ENCODE assay signal across 1 cellular context in the genomic region with DNA sequence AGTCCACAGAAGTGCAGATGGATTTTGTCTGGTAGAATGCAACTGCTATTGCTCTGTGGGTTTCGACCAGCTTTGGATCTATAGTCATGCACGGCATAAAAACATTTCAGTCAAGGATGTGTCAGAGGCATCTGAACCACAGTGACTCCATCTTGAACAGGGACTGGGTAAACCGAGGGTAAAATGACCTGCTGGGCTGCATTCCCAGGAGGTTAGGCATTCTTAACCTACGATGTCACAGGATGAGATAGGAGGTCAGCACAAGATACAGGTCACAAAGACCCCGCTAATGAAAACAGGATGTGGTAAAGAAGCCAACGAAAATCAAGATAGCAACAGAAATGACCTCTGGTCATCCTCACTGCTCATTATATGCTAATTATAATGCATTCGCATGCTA.
A peak's percentile ranks its signal among the peaks of the same experiment; 100 is the strongest.
TF ChIP-seq lines count a peak whose summit lies in the region.

No MANE protein-coding gene starts in this region.

TF ChIP-seq in K562, 482 proteins besides CTCF, POLR2A, EP300 and RAD21 (continued from another document and continues in another):
- TF ChIP-seq, protein P1, sequence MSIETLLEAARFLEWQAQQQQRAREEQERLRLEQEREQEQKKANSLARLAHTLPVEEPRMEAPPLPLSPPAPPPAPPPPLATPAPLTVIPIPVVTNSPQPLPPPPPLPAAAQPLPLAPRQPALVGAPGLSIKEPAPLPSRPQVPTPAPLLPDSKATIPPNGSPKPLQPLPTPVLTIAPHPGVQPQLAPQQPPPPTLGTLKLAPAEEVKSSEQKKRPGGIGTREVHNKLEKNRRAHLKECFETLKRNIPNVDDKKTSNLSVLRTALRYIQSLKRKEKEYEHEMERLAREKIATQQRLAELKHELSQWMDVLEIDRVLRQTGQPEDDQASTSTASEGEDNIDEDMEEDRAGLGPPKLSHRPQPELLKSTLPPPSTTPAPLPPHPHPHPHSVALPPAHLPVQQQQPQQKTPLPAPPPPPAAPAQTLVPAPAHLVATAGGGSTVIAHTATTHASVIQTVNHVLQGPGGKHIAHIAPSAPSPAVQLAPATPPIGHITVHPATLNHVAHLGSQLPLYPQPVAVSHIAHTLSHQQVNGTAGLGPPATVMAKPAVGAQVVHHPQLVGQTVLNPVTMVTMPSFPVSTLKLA (conservative IDR thresholded peaks at IDR 0.05): no peak
- TF ChIP-seq NR2C1 (IDR thresholded peaks at IDR 0.05) (no peak), NR2C1 (tag; IDR thresholded peaks at IDR 0.05) (peak; percentile 36; the same call in 1 of the 2 replicates), ZNF253 (CRISPR knock-in tag; conservative IDR thresholded peaks at IDR 0.05) (peak; percentile 49; the same call in 1 of the 2 replicates), NCOA1 (IDR thresholded peaks at IDR 0.05; ENCODE audit: low read depth) (no peak), ZNF274 (IDR thresholded peaks at IDR 0.05; ENCODE audit: borderline replicate concordance, low read depth, low read length) (no peak), POLR3A (IDR thresholded peaks at IDR 0.05; ENCODE audit: borderline replicate concordance, extremely low read depth, insufficient read depth, insufficient read length) (no peak), CCNT2 (IDR thresholded peaks at IDR 0.05; ENCODE audit: borderline replicate concordance, extremely low read depth, insufficient read length, low read depth, low read length) (no peak), SRF (CRISPR knock-in tag; IDR thresholded peaks at IDR 0.05) (no peak), TBP (optimal IDR thresholded peaks at IDR 0.05; ENCODE audit: low read depth, low read length) (no peak), TOE1 (IDR thresholded peaks at IDR 0.05; ENCODE audit: borderline replicate concordance) (no peak), TOE1 (CRISPR knock-in tag; IDR thresholded peaks at IDR 0.05; ENCODE audit: borderline replicate concordance, low read depth) (no peak), LCOR (CRISPR knock-in tag; IDR thresholded peaks at IDR 0.05) (no peak), MCM7 (IDR thresholded peaks at IDR 0.05) (no peak), RFX5 (IDR thresholded peaks at IDR 0.05; ENCODE audit: low read depth, low read length) (no peak), ZNF561 (CRISPR knock-in tag; conservative IDR thresholded peaks at IDR 0.05) (peak; percentile 82), MAZ (CRISPR knock-in tag; conservative IDR thresholded peaks at IDR 0.05 in 1 of 2, IDR thresholded peaks at IDR 0.05 in 1 of 2) (peak in 1 of 2 experiments; percentile 96; a peak in 2 of 4 replicates), ZBTB7A (IDR thresholded peaks at IDR 0.05; ENCODE audit: borderline replicate concordance, control insufficient read depth, low read depth, low read length) (no peak), DMBX1 (CRISPR knock-in tag; IDR thresholded peaks at IDR 0.05; ENCODE audit: borderline replicate concordance) (no peak), FOXP1 (CRISPR knock-in tag; IDR thresholded peaks at IDR 0.05) (no peak), ZNF239 (CRISPR knock-in tag; IDR thresholded peaks at IDR 0.05) (peak; percentile 96), HDGF (IDR thresholded peaks at IDR 0.05) (no peak), FOS (IDR thresholded peaks at IDR 0.05; ENCODE audit: extremely low read depth, insufficient read length) (no peak), MAFK (IDR thresholded peaks at IDR 0.05; ENCODE audit: low read length) (no peak), DNMT1 (IDR thresholded peaks at IDR 0.05) (no peak), MTA1 (IDR thresholded peaks at IDR 0.05; ENCODE audit: borderline replicate concordance) (no peak), SIN3B (IDR thresholded peaks at IDR 0.05; ENCODE audit: low read depth) (no peak), JUNB (CRISPR knock-in tag; conservative IDR thresholded peaks at IDR 0.05) (0 out of 2 replicates have a peak, but pooled peaks have one; percentile 12), TEAD1 (CRISPR knock-in tag; IDR thresholded peaks at IDR 0.05) (peak in 1 of 2 experiments; percentile 97; a peak in 2 of 4 replicates), KAT2B (IDR thresholded peaks at IDR 0.05; ENCODE audit: low read depth, low read length) (no peak), TAL1 (IDR thresholded peaks at IDR 0.05) (no peak), NR1H2 (CRISPR knock-in tag; IDR thresholded peaks at IDR 0.05) (no peak), KAT7 (CRISPR knock-in tag; IDR thresholded peaks at IDR 0.05; ENCODE audit: borderline replicate concordance) (no peak), NFE2L1 (tag; IDR thresholded peaks at IDR 0.05; ENCODE audit: borderline replicate concordance, low read depth) (no peak), MEF2A (IDR thresholded peaks at IDR 0.05; ENCODE audit: control insufficient read depth, low read depth, low read length) (no peak), PCBP1 (IDR thresholded peaks at IDR 0.05; ENCODE audit: low read depth, low read length, poor library complexity, severe bottlenecking) (no peak)
- TF ChIP-seq, protein P2, sequence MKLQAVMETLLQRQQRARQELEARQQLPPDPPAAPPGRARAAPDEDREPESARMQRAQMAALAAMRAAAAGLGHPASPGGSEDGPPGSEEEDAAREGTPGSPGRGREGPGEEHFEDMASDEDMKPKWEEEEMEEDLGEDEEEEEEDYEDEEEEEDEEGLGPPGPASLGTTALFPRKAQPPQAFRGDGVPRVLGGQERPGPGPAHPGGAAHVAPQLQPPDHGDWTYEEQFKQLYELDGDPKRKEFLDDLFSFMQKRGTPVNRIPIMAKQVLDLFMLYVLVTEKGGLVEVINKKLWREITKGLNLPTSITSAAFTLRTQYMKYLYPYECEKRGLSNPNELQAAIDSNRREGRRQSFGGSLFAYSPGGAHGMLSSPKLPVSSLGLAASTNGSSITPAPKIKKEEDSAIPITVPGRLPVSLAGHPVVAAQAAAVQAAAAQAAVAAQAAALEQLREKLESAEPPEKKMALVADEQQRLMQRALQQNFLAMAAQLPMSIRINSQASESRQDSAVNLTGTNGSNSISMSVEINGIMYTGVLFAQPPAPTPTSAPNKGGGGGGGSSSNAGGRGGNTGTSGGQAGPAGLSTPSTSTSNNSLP (IDR thresholded peaks at IDR 0.05; ENCODE audit: borderline replicate concordance, low read depth, low read length): no peak
- TF ChIP-seq, protein P3, sequence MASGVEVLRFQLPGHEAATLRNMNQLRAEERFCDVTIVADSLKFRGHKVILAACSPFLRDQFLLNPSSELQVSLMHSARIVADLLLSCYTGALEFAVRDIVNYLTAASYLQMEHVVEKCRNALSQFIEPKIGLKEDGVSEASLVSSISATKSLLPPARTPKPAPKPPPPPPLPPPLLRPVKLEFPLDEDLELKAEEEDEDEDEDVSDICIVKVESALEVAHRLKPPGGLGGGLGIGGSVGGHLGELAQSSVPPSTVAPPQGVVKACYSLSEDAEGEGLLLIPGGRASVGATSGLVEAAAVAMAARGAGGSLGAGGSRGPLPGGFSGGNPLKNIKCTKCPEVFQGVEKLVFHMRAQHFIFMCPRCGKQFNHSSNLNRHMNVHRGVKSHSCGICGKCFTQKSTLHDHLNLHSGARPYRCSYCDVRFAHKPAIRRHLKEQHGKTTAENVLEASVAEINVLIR (CRISPR knock-in tag; IDR thresholded peaks at IDR 0.05): peak; percentile 87
- TF ChIP-seq, protein P4, sequence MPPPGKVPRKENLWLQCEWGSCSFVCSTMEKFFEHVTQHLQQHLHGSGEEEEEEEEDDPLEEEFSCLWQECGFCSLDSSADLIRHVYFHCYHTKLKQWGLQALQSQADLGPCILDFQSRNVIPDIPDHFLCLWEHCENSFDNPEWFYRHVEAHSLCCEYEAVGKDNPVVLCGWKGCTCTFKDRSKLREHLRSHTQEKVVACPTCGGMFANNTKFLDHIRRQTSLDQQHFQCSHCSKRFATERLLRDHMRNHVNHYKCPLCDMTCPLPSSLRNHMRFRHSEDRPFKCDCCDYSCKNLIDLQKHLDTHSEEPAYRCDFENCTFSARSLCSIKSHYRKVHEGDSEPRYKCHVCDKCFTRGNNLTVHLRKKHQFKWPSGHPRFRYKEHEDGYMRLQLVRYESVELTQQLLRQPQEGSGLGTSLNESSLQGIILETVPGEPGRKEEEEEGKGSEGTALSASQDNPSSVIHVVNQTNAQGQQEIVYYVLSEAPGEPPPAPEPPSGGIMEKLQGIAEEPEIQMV (tag; conservative IDR thresholded peaks at IDR 0.05; ENCODE audit: low read depth): no peak
- TF ChIP-seq, protein P5, sequence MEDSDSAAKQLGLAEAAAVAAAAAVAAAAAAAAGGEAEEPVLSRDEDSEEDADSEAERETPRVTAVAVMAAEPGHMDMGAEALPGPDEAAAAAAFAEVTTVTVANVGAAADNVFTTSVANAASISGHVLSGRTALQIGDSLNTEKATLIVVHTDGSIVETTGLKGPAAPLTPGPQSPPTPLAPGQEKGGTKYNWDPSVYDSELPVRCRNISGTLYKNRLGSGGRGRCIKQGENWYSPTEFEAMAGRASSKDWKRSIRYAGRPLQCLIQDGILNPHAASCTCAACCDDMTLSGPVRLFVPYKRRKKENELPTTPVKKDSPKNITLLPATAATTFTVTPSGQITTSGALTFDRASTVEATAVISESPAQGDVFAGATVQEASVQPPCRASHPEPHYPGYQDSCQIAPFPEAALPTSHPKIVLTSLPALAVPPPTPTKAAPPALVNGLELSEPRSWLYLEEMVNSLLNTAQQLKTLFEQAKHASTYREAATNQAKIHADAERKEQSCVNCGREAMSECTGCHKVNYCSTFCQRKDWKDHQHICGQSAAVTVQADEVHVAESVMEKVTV (CRISPR knock-in tag; IDR thresholded peaks at IDR 0.05): peak; percentile 41
- TF ChIP-seq, protein P6, sequence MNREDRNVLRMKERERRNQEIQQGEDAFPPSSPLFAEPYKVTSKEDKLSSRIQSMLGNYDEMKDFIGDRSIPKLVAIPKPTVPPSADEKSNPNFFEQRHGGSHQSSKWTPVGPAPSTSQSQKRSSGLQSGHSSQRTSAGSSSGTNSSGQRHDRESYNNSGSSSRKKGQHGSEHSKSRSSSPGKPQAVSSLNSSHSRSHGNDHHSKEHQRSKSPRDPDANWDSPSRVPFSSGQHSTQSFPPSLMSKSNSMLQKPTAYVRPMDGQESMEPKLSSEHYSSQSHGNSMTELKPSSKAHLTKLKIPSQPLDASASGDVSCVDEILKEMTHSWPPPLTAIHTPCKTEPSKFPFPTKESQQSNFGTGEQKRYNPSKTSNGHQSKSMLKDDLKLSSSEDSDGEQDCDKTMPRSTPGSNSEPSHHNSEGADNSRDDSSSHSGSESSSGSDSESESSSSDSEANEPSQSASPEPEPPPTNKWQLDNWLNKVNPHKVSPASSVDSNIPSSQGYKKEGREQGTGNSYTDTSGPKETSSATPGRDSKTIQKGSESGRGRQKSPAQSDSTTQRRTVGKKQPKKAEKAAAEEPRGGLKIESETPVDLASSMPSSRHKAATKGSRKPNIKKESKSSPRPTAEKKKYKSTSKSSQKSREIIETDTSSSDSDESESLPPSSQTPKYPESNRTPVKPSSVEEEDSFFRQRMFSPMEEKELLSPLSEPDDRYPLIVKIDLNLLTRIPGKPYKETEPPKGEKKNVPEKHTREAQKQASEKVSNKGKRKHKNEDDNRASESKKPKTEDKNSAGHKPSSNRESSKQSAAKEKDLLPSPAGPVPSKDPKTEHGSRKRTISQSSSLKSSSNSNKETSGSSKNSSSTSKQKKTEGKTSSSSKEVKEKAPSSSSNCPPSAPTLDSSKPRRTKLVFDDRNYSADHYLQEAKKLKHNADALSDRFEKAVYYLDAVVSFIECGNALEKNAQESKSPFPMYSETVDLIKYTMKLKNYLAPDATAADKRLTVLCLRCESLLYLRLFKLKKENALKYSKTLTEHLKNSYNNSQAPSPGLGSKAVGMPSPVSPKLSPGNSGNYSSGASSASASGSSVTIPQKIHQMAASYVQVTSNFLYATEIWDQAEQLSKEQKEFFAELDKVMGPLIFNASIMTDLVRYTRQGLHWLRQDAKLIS (CRISPR knock-in tag; IDR thresholded peaks at IDR 0.05): no peak
- TF ChIP-seq, protein P7, sequence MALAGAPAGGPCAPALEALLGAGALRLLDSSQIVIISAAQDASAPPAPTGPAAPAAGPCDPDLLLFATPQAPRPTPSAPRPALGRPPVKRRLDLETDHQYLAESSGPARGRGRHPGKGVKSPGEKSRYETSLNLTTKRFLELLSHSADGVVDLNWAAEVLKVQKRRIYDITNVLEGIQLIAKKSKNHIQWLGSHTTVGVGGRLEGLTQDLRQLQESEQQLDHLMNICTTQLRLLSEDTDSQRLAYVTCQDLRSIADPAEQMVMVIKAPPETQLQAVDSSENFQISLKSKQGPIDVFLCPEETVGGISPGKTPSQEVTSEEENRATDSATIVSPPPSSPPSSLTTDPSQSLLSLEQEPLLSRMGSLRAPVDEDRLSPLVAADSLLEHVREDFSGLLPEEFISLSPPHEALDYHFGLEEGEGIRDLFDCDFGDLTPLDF (CRISPR knock-in tag; IDR thresholded peaks at IDR 0.05): no peak
- TF ChIP-seq, protein P8, sequence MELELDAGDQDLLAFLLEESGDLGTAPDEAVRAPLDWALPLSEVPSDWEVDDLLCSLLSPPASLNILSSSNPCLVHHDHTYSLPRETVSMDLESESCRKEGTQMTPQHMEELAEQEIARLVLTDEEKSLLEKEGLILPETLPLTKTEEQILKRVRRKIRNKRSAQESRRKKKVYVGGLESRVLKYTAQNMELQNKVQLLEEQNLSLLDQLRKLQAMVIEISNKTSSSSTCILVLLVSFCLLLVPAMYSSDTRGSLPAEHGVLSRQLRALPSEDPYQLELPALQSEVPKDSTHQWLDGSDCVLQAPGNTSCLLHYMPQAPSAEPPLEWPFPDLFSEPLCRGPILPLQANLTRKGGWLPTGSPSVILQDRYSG (tag; conservative IDR thresholded peaks at IDR 0.05; ENCODE audit: low read depth): peak; percentile 89
- TF ChIP-seq, protein P9, sequence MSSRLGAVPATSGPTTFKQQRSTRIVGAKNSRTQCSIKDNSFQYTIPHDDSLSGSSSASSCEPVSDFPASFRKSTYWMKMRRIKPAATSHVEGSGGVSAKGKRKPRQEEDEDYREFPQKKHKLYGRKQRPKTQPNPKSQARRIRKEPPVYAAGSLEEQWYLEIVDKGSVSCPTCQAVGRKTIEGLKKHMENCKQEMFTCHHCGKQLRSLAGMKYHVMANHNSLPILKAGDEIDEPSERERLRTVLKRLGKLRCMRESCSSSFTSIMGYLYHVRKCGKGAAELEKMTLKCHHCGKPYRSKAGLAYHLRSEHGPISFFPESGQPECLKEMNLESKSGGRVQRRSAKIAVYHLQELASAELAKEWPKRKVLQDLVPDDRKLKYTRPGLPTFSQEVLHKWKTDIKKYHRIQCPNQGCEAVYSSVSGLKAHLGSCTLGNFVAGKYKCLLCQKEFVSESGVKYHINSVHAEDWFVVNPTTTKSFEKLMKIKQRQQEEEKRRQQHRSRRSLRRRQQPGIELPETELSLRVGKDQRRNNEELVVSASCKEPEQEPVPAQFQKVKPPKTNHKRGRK (tag; IDR thresholded peaks at IDR 0.05): no peak
- TF ChIP-seq, protein P10, sequence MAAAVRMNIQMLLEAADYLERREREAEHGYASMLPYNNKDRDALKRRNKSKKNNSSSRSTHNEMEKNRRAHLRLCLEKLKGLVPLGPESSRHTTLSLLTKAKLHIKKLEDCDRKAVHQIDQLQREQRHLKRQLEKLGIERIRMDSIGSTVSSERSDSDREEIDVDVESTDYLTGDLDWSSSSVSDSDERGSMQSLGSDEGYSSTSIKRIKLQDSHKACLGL (CRISPR knock-in tag; IDR thresholded peaks at IDR 0.05; ENCODE audit: borderline replicate concordance, poor library complexity, severe bottlenecking): no peak
- TF ChIP-seq, protein P11, sequence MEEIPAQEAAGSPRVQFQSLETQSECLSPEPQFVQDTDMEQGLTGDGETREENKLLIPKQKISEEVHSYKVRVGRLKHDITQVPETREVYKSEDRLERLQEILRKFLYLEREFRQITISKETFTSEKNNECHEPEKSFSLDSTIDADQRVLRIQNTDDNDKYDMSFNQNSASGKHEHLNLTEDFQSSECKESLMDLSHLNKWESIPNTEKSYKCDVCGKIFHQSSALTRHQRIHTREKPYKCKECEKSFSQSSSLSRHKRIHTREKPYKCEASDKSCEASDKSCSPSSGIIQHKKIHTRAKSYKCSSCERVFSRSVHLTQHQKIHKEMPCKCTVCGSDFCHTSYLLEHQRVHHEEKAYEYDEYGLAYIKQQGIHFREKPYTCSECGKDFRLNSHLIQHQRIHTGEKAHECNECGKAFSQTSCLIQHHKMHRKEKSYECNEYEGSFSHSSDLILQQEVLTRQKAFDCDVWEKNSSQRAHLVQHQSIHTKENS (CRISPR knock-in tag; IDR thresholded peaks at IDR 0.05): 0 out of 2 replicates have a peak, but pooled peaks have one; percentile 34
